In the genomic region with DNA sequence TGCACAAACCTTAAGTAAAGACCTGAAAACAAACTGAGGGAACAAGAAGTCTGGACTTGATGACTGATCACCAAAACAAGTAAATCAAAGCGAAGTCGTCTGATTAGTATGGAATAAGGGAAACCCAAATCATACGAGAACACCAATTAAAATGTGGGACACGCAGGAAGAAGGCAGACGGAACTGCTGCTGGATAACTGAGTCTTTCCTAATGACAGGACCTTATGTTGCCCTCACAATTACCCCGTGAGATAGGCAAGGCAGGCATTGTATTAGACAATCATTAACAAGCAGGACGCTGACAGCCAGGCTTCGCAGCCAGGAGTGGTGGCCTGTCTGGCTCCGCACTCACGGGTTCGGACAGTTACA, we compare ENCODE assay signal across 8 cellular contexts. TPM values are rescaled to one million over a fixed set of nuclear protein-coding genes. Genes with fewer than 3 reads are reported as not detected.
A peak's percentile ranks its signal among the peaks of the same experiment; 100 is the strongest.
DNase-seq lines count a peak whose midpoint lies in the region; ATAC-seq, FAIRE-seq and TF ChIP-seq lines count a peak whose summit lies in the region.

No MANE protein-coding gene starts in this region.

- FAIRE-seq in GM19239 (lab: Jason Lieb, UNC): no peak

- H3K27ac ChIP-seq in layer of hippocampus (ENCODE audit: low read depth, low read length) (peak overlapping the region; percentile 89), thoracic aorta (peak overlapping the region; percentile 92 to 99)

- H3K27ac Mint-ChIP-seq in T-helper 2 cell treated with Interferon-gamma antibody and Interleukin-4, amounts not matched to agents 5 μg/mL and 100 μg/mL, for 36 hours: peak overlapping the region; percentile 99

- H3K4me3 Mint-ChIP-seq in T-helper 2 cell treated with Interferon-gamma antibody and Interleukin-4, amounts not matched to agents 5 μg/mL and 100 μg/mL, for 36 hours: peak overlapping the region; percentile 96

- no peak for DNase-seq in T-helper 2 cell treated with Interferon-gamma antibody and Interleukin-4, amounts not matched to agents 5 μg/mL and 100 μg/mL, for 36 hours (ENCODE audit: low spot score)
- DNase-seq in T-helper 2 cell (no peak), adipocyte (ENCODE audit: low read depth) (no peak), thoracic aorta (ENCODE audit: low spot score) (no peak), GM19239 (ENCODE audit: insufficient read length, low spot score) (no peak), anterior cingulate cortex (lab: John Stamatoyannopoulos, UW) (no peak), medulla oblongata (ENCODE audit: extremely low spot score) (no peak)

- H3K27me3 Mint-ChIP-seq in T-helper 2 cell treated with Interferon-gamma antibody and Interleukin-4, amounts not matched to agents 5 μg/mL and 100 μg/mL, for 36 hours (ENCODE audit: low read depth): no peaks in the 10 kb centered on the region

- no peak for ATAC-seq in thoracic aorta (ENCODE audit: insufficient number of reproducible peaks, low FRiP score, low read depth)

- H3K9me3 Mint-ChIP-seq in T-helper 2 cell treated with Interferon-gamma antibody and Interleukin-4, amounts not matched to agents 5 μg/mL and 100 μg/mL, for 36 hours: no peaks in the 10 kb centered on the region

- no peaks in the 10 kb centered on the region for H3K36me3 ChIP-seq in adipocyte (ENCODE audit: control insufficient read depth, insufficient read depth, low read length, severe bottlenecking)
- no peaks in the 10 kb centered on the region for H3K36me3 ChIP-seq in thoracic aorta

- no peaks in the 10 kb centered on the region for H3K27me3 ChIP-seq in adipocyte (replicated peaks; ENCODE audit: control insufficient read depth, insufficient read depth, low read length)
- no peaks in the 10 kb centered on the region for H3K27me3 ChIP-seq in layer of hippocampus (ENCODE audit: control insufficient read depth, insufficient read depth, low read length)
- H3K27me3 ChIP-seq in thoracic aorta (replicated peaks; ENCODE audit: insufficient read depth): no peaks in the 10 kb centered on the region

- no peak for TF ChIP-seq CTCF in thoracic aorta (IDR thresholded peaks at IDR 0.05)

- H3K36me3 Mint-ChIP-seq in T-helper 2 cell treated with Interferon-gamma antibody and Interleukin-4, amounts not matched to agents 5 μg/mL and 100 μg/mL, for 36 hours (ENCODE audit: low read depth): peaks cover 5% of the 10 kb centered on the region

- H3K4me3 ChIP-seq in adipocyte (ENCODE audit: low read length): peak overlapping the region; percentile 96
- H3K4me3 ChIP-seq in thoracic aorta: peak overlapping the region; percentile 83

- peak overlapping the region; percentile 98 for H3K9ac ChIP-seq in adipocyte (ENCODE audit: low read length)

- H3K4me1 ChIP-seq in adipocyte (ENCODE audit: control insufficient read depth, insufficient read depth, low read length): peaks cover 25% of the 10 kb centered on the region
- H3K4me1 ChIP-seq in thoracic aorta (ENCODE audit: control insufficient read depth in 1 of 2, low read depth in 2 of 2): peaks cover 12 to 21% of the 10 kb centered on the region in 2 donors

- H3K9me3 ChIP-seq in adipocyte (ENCODE audit: control insufficient read depth, low read length) (no peaks in the 10 kb centered on the region), thoracic aorta (no peaks in the 10 kb centered on the region)

- H3K4me1 Mint-ChIP-seq in T-helper 2 cell treated with Interferon-gamma antibody and Interleukin-4, amounts not matched to agents 5 μg/mL and 100 μg/mL, for 36 hours (ENCODE audit: low read depth): peaks cover 15% of the 10 kb centered on the region

RNA-seq across cellular contexts. Expression of gene COQ10B, which starts 0.6 kb away (rescaled TPM):
- total RNA-seq in thoracic aorta: 10 to 100 TPM; 41.6 to 42.8 TPM

RNA-seq across cellular contexts. Expression of gene SF3B1, which starts 17.9 kb away (rescaled TPM):
- 100 to 1,000 TPM; 259 to 506 TPM for total RNA-seq in thoracic aorta

RNA-seq across cellular contexts. Expression of gene HSPD1, which starts 46.9 kb away (rescaled TPM):
- 100 to 1,000 TPM in 1 of 2 donors, 10 to 100 TPM in 1; 48.9 to 121 TPM for total RNA-seq in thoracic aorta

RNA-seq across cellular contexts. Expression of gene HSPE1, which starts 47.4 kb away (rescaled TPM):
- 10 to 100 TPM; 26.3 to 45.0 TPM for total RNA-seq in thoracic aorta
